In genomic region chr4:122963222-122963621, GRCh38 we compare ENCODE assay signal across 15 cellular contexts. TPM values are rescaled to one million over a fixed set of nuclear protein-coding genes. Genes with fewer than 3 reads are reported as not detected.
DNase-seq lines count a peak whose midpoint lies in the region; ATAC-seq and TF ChIP-seq lines count a peak whose summit lies in the region.
"Had no signal": no experiment of that assay in that cellular context is flagged by ENCODE, and none has a peak within 500 bp of the region (broad histone marks: within the 10 kb centered on the region; RNA-seq: fewer than 3 reads in every experiment).

No MANE protein-coding gene starts in this region.

- TF ChIP-seq CTCF in epithelial cell of proximal tubule (conservative IDR thresholded peaks at IDR 0.05; ENCODE audit: low read depth, low read length) (no peak), endodermal cell (conservative IDR thresholded peaks at IDR 0.05) (no peak)

- H3K9me3 Mint-ChIP-seq in activated T-cell treated with anti-CD3 and anti-CD28 coated beads, Interleukin-2, amount 50 U/mL, for 72 hours = no peaks in the 10 kb centered on the region
- H3K9me3 Mint-ChIP-seq in endodermal cell = peaks cover 11% of the 10 kb centered on the region

- peaks cover 10% of the 10 kb centered on the region for H3K9me3 ChIP-seq in endodermal cell (ENCODE audit: control insufficient read depth, low read length)
- H3K9me3 ChIP-seq: SK-N-SH, tibial artery had no signal

- no peaks in the 10 kb centered on the region for H3K4me1 ChIP-seq in endodermal cell (ENCODE audit: control insufficient read depth, insufficient read depth, low read length)

- peaks cover 4% of the 10 kb centered on the region for H3K36me3 ChIP-seq in endodermal cell (ENCODE audit: control insufficient read depth, insufficient read depth, low read length)
- H3K36me3 ChIP-seq: tibial artery had no signal

- ATAC-seq in activated T-cell treated with anti-CD3 and anti-CD28 coated beads, Interleukin-2, amount 50 U/mL, for 72 hours (replicated peaks in 1 of 2) = peak in 1 of 2 donors; percentile 69
- ATAC-seq in stimulated activated naive CD8-positive, alpha-beta T cell treated with anti-CD3 and anti-CD28 coated beads, Interleukin-15, Interleukin-2, amounts not matched to agents 100 U/mL and 50 U/mL, for 24 hours = peak; percentile 82
- no peak for ATAC-seq in SK-N-SH treated with all-trans-retinoic acid at 6 μM for 48 hours

- no peak overlapping the region for H3K27ac ChIP-seq in endodermal cell (ENCODE audit: low read depth, low read length)
- H3K27ac ChIP-seq: tibial artery, WERI-Rb-1 had no signal

- no peaks in the 10 kb centered on the region for H3K27me3 Mint-ChIP-seq in activated T-cell treated with anti-CD3 and anti-CD28 coated beads, Interleukin-2, amount 50 U/mL, for 72 hours (ENCODE audit: low read depth)
- H3K27me3 Mint-ChIP-seq in endodermal cell (ENCODE audit: insufficient read depth) = no peaks in the 10 kb centered on the region

- no peaks in the 10 kb centered on the region for H3K27me3 ChIP-seq in endodermal cell (ENCODE audit: control insufficient read depth, insufficient read depth, low read length, poor library complexity, severe bottlenecking)
- H3K27me3 ChIP-seq: tibial artery had no signal

- H3K9ac ChIP-seq in endodermal cell (ENCODE audit: extremely low read depth, low read length, poor library complexity, severe bottlenecking) = no peak overlapping the region
- H3K9ac ChIP-seq: SK-N-SH had no signal

- no peak overlapping the region for H3K4me3 ChIP-seq in epithelial cell of proximal tubule (ENCODE audit: low read depth, low read length)
- no peak overlapping the region for H3K4me3 ChIP-seq in endodermal cell (ENCODE audit: low read length)
- H3K4me3 ChIP-seq: tibial artery had no signal

- no peak for DNase-seq in activated T-cell treated with anti-CD3 and anti-CD28 coated beads, Interleukin-2, amount 50 U/mL, for 72 hours
- no peak for DNase-seq in activated T-cell treated with anti-CD3 and anti-CD28 coated beads, Interleukin-2, amount 50 U/mL, for 1 hour
- DNase-seq in RKO (ENCODE audit: low spot score) (peak; percentile 34), epithelial cell of proximal tubule (ENCODE audit: low read depth) (peak; percentile 23), foreskin melanocyte (no peak), endodermal cell (no peak)
- no peak for DNase-seq in stimulated activated naive CD8-positive, alpha-beta T cell treated with anti-CD3 and anti-CD28 coated beads, Interleukin-15, Interleukin-2, amounts not matched to agents 100 U/mL and 50 U/mL, for 24 hours
- DNase-seq: cortex of kidney; islet precursor cell; NCI-H2081; SK-N-SH; stimulated activated CD4-positive, alpha-beta T cell treated with anti-CD3 and anti-CD28 coated beads, Interleukin-15, amount 100 ng/mL, for 24 hours; tibial artery; WERI-Rb-1 had no signal

- no peaks in the 10 kb centered on the region for H3K36me3 Mint-ChIP-seq in activated T-cell treated with anti-CD3 and anti-CD28 coated beads, Interleukin-2, amount 50 U/mL, for 72 hours (ENCODE audit: insufficient read depth in 2 of 2)
- peaks cover 33% of the 10 kb centered on the region for H3K36me3 Mint-ChIP-seq in endodermal cell (ENCODE audit: low read depth)

- H3K4me3 Mint-ChIP-seq in activated T-cell treated with anti-CD3 and anti-CD28 coated beads, Interleukin-2, amount 50 U/mL, for 72 hours = no peak overlapping the region
- no peak overlapping the region for H3K4me3 Mint-ChIP-seq in endodermal cell

- peaks cover 10% of the 10 kb centered on the region for H3K4me1 Mint-ChIP-seq in activated T-cell treated with anti-CD3 and anti-CD28 coated beads, Interleukin-2, amount 50 U/mL, for 72 hours (ENCODE audit: low read depth)
- H3K4me1 Mint-ChIP-seq in endodermal cell = no peaks in the 10 kb centered on the region

- peak overlapping the region; percentile 36 for H3K27ac Mint-ChIP-seq in activated T-cell treated with anti-CD3 and anti-CD28 coated beads, Interleukin-2, amount 50 U/mL, for 72 hours
- no peak overlapping the region for H3K27ac Mint-ChIP-seq in endodermal cell

TF ChIP-seq in SK-N-SH treated with all-trans-retinoic acid at 6 μM for 48 hours, 23 proteins besides CTCF, POLR2A, EP300 and RAD21:
- no peak for TF ChIP-seq ZNF70 (CRISPR knock-in tag; IDR thresholded peaks at IDR 0.05)
- TF ChIP-seq POU6F1 (CRISPR knock-in tag; IDR thresholded peaks at IDR 0.05; ENCODE audit: borderline replicate concordance, low read depth) = no peak
- TF ChIP-seq ZNF8 (CRISPR knock-in tag; IDR thresholded peaks at IDR 0.05) = no peak
- no peak for TF ChIP-seq CSDC2 (CRISPR knock-in tag; IDR thresholded peaks at IDR 0.05)
- no peak for TF ChIP-seq OSR1 (CRISPR knock-in tag; IDR thresholded peaks at IDR 0.05)
- no peak for TF ChIP-seq TCF4 (CRISPR knock-in tag; IDR thresholded peaks at IDR 0.05; ENCODE audit: borderline replicate concordance)
- TF ChIP-seq ISL1 (CRISPR knock-in tag; IDR thresholded peaks at IDR 0.05) = no peak
- TF ChIP-seq BACH2 (CRISPR knock-in tag; IDR thresholded peaks at IDR 0.05; ENCODE audit: borderline replicate concordance) = no peak
- TF ChIP-seq TOX (CRISPR knock-in tag; IDR thresholded peaks at IDR 0.05; ENCODE audit: borderline replicate concordance) = no peak
- no peak for TF ChIP-seq SNAI2 (CRISPR knock-in tag; IDR thresholded peaks at IDR 0.05)
- TF ChIP-seq CREB5 (CRISPR knock-in tag; IDR thresholded peaks at IDR 0.05; ENCODE audit: low read depth) = no peak
- TF ChIP-seq TSHZ2 (CRISPR knock-in tag; IDR thresholded peaks at IDR 0.05) = no peak
- TF ChIP-seq GLIS3 (CRISPR knock-in tag; IDR thresholded peaks at IDR 0.05) = no peak
- no peak for TF ChIP-seq ARNTL (CRISPR knock-in tag; IDR thresholded peaks at IDR 0.05; ENCODE audit: borderline replicate concordance, low read depth)

RNA-seq across cellular contexts. Expression of gene NUDT6, which starts 40.8 kb away (rescaled TPM):
- 10 to 100 TPM in 1 of 2 donors, 1 to 10 TPM in 1; 8.5 to 10.3 TPM for total RNA-seq in activated T-cell treated with anti-CD3 and anti-CD28 coated beads, Interleukin-2, amount 50 U/mL, for 72 hours
- 5.7 and 12.5 TPM in 2 replicates for total RNA-seq in epithelial cell of proximal tubule
- total RNA-seq in endodermal cell = 10 to 100 TPM in 1 of 2 donors, 1 to 10 TPM in 1; 5.8 to 11.6 TPM
- polyA plus RNA-seq in endodermal cell (2013, experiment 1 of 2) = 10.4 TPM
- 10.0 TPM for polyA plus RNA-seq in endodermal cell (2013, experiment 2 of 2)

Comparison
In these comparisons a context has a peak if more than half of its experiments do, and no peak if none do; other contexts are left out.
1. DNase-seq: peak in RKO (single experiment) and epithelial cell of proximal tubule (single experiment); none in activated T-cell treated with anti-CD3 and anti-CD28 coated beads, Interleukin-2, amount 50 U/mL, for 72 hours (0 of 2), activated T-cell treated with anti-CD3 and anti-CD28 coated beads, Interleukin-2, amount 50 U/mL, for 1 hour (single experiment), stimulated activated naive CD8-positive, alpha-beta T cell treated with anti-CD3 and anti-CD28 coated beads, Interleukin-15, Interleukin-2, amounts not matched to agents 100 U/mL and 50 U/mL, for 24 hours (single experiment), foreskin melanocyte (single experiment) and endodermal cell (single experiment).